20 cellular contexts compared by ENCODE assay signal in the genomic region with DNA sequence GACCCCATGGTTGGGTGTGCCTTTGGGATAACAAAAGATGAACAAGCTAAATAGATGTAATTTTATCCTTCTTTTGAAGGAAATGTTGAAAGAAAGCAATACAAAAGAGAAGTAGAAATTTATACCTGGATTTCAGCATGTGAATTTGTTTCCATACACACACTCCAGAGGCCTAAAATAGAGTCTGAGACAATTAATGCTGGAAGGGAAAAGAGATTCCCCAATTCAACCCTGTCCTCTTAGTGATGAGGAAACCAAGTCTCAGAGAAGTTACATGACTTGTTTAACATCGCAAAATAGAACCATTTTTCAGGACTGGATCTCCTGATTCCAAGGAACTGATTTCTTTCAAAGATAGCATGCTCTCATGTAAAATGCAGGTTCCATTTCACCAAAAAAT. TPM values are rescaled to one million over a fixed set of nuclear protein-coding genes. Genes with fewer than 3 reads are reported as not detected.
"Had no signal": no experiment of that assay in that cellular context is flagged by ENCODE, and none has a peak within 500 bp of the region (broad histone marks: within the 10 kb centered on the region; RNA-seq: fewer than 3 reads in every experiment).

No MANE protein-coding gene starts in this region.

- H3K9me3 ChIP-seq: esophagus squamous epithelium, mucosa of descending colon, right lobe of liver, spleen, testis had no signal

- H3K4me3 ChIP-seq: esophagus squamous epithelium, mucosa of descending colon, right lobe of liver, spleen, testis had no signal

- H3K27ac ChIP-seq: epithelial cell of prostate, right lobe of liver, spleen, testis had no signal

- H3K36me3 ChIP-seq: esophagus squamous epithelium, right lobe of liver, spleen had no signal

- DNase-seq: central memory CD4-positive, alpha-beta T cell; effector memory CD4-positive, alpha-beta T cell; esophagus squamous epithelium; kidney; left colon; mammary epithelial cell; mucosa of descending colon; natural killer cell; right lobe of liver; spleen; stimulated activated CD4-positive, alpha-beta T cell treated with anti-CD3 and anti-CD28 coated beads, Interleukin-15, amount 100 ng/mL, for 24 hours; stimulated activated CD4-positive, alpha-beta T cell treated with anti-CD3 and anti-CD28 coated beads, Interleukin-1b, Interleukin-23, amount 100 ng/mL, for 48 hours; stimulated activated CD4-positive, alpha-beta T cell treated with anti-CD3 and anti-CD28 coated beads, Interleukin-4, amount 100 ng/mL, for 24 hours; stimulated activated naive B cell treated with anti-CD40 and anti-IgM and Interleukin-4, amounts not matched to agents 10 μg/mL and 1 μg/mL and 100 μg/mL, for 72 hours; stimulated activated naive CD8-positive, alpha-beta T cell treated with anti-CD3 and anti-CD28 coated beads, Interleukin-15, amount 100 ng/mL, for 72 hours; testis had no signal

- ATAC-seq: natural killer cell; right lobe of liver; stimulated activated naive B cell treated with anti-CD40 and anti-IgM and Interleukin-4, amounts not matched to agents 10 μg/mL and 1 μg/mL and 100 μg/mL, for 72 hours; stimulated activated naive CD8-positive, alpha-beta T cell treated with anti-CD3 and anti-CD28 coated beads, Interleukin-15, amount 100 ng/mL, for 72 hours had no signal

- H3K27me3 ChIP-seq: esophagus squamous epithelium, right lobe of liver, testis had no signal

- H3K4me1 ChIP-seq: right lobe of liver, testis had no signal

RNA-seq across cellular contexts. Expression of a gene that starts 37.3 kb away (rescaled TPM):
- total RNA-seq: esophagus squamous epithelium, left colon, lower leg skin, mammary epithelial cell, natural killer cell, neural crest cell, osteocyte had no signal
- polyA plus RNA-seq: mammary epithelial cell had no signal
